14 cellular contexts compared by ENCODE assay signal in genomic region chr16:86059253-86060171, GRCh38.
DNase-seq lines count a peak whose midpoint lies in the region; ATAC-seq and TF ChIP-seq lines count a peak whose summit lies in the region.
"Had no signal": no experiment of that assay in that cellular context is flagged by ENCODE, and none has a peak within 500 bp of the region (broad histone marks: within the 10 kb centered on the region; RNA-seq: fewer than 3 reads in every experiment).

No MANE protein-coding gene starts in this region.

- dilution Hi-C loops in IMR-90 (cut with HindIII; ENCODE audit: low sequenced_read_pairs, unreplicated experiment), result no loop called here

- no peaks in the 10 kb centered on the region for H3K4me1 ChIP-seq in IMR-90 (ENCODE audit: control insufficient read depth, insufficient read depth, low read length)
- H3K4me1 ChIP-seq in esophagus muscularis mucosa, result peaks cover 15 to 48% (median 39%) of the 10 kb centered on the region in 4 donors

- no peak for TF ChIP-seq POLR2A in IMR-90 (IDR thresholded peaks at IDR 0.05; ENCODE audit: low read depth, low read length)
- TF ChIP-seq POLR2A in esophagus muscularis mucosa (IDR thresholded peaks at IDR 0.05; ENCODE audit: low read depth), result no peak

- H2BK5ac ChIP-seq in IMR-90 (ENCODE audit: low read depth, low read length, poor library complexity, severe bottlenecking), result no peak overlapping the region

- no peaks in the 10 kb centered on the region for H3K79me1 ChIP-seq in IMR-90 (ENCODE audit: low read depth in 1 of 2, low read length in 2 of 2)

- no peak overlapping the region for H2AK5ac ChIP-seq in IMR-90 (ENCODE audit: low read depth, low read length)

- no peak overlapping the region for H3K4ac ChIP-seq in IMR-90 (ENCODE audit: low read depth, low read length)

- H2AK9ac ChIP-seq in IMR-90 (replicated peaks; ENCODE audit: low read depth, low read length, poor library complexity), result no peak overlapping the region

- H4K8ac ChIP-seq in IMR-90 (ENCODE audit: low read depth in 2 of 2, low read length in 2 of 2), result no peak overlapping the region

- H3K27ac ChIP-seq in IMR-90 (ENCODE audit: insufficient read depth, low read length), result no peak overlapping the region
- peak overlapping the region; percentile 44 to 86 (median 70) for H3K27ac ChIP-seq in esophagus muscularis mucosa (replicated peaks in 1 of 4)
- H3K27ac ChIP-seq in brain microvascular endothelial cell, result no peak overlapping the region

- H2BK20ac ChIP-seq in IMR-90 (ENCODE audit: low read depth, low read length), result no peak overlapping the region

- TF ChIP-seq EP300 in esophagus muscularis mucosa (IDR thresholded peaks at IDR 0.05), result no peak

- H3K14ac ChIP-seq in IMR-90 (replicated peaks; ENCODE audit: low read depth, low read length), result no peak overlapping the region

- POLR2A ChIA-PET in IMR-90 (lab: Charles Lee; ENCODE audit: unreplicated experiment), result no interaction called here

- no peak overlapping the region for H3K23ac ChIP-seq in IMR-90 (ENCODE audit: low read depth, low read length)

- H4K5ac ChIP-seq in IMR-90 (ENCODE audit: low read depth, low read length), result no peak overlapping the region

- ATAC-seq in IMR-90 (ENCODE audit: low read depth), result peak; percentile 88
- ATAC-seq in left lobe of liver, result peak; percentile 53
- peak; percentile 97 for ATAC-seq in sciatic nerve

- CTCF ChIA-PET in IMR-90 (lab: Yijun Ruan, JAX), result no interaction called here

- no TSS peak for BruUV-seq in IMR-90 (replicated peaks; lab: Mats Ljungman, UMichigan)

- in situ Hi-C loops in IMR-90 (cut with MboI; ENCODE audit: low sequenced_read_pairs) (no loop called here), brain microvascular endothelial cell (cut with HindIII; ENCODE audit: low pct_ligation_motif_present, low sequenced_read_pairs) (no loop called here)

- peaks cover 52% of the 10 kb centered on the region for H3K27me3 ChIP-seq in IMR-90 (ENCODE audit: control insufficient read depth, insufficient read depth, low read length)
- H3K27me3 ChIP-seq in esophagus muscularis mucosa, result no peaks in the 10 kb centered on the region
- H3K27me3 ChIP-seq in brain microvascular endothelial cell (replicated peaks), result peaks cover 12% of the 10 kb centered on the region

- H2AFZ ChIP-seq in IMR-90 (replicated peaks; ENCODE audit: low read length, poor library complexity), result no peak overlapping the region

- no peak overlapping the region for H3K18ac ChIP-seq in IMR-90 (ENCODE audit: low read depth, low read length)

- H3K4me2 ChIP-seq in IMR-90 (ENCODE audit: low read depth, low read length), result no peak overlapping the region

- intact Hi-C loops in IMR-90 (cut with micrococcal nuclease), result no loop called here
- intact Hi-C loops in esophagus muscularis mucosa (cut with DNase I), result no loop called here
- intact Hi-C loops in sciatic nerve (cut with DNase I), result no loop called here

- DNase-seq in IMR-90 (peak; percentile 11), esophagus muscularis mucosa (ENCODE audit: extremely low spot score) (no peak), left lobe of liver (ENCODE audit: low spot score) (no peak), sciatic nerve (ENCODE audit: low spot score) (peak; percentile 90), 8988T (no peak), NCI-H1105 treated with DMSO at 0.1 percent for 48 hours (lab: John Stamatoyannopoulos, UW) (no peak), brain microvascular endothelial cell (no peak), DMS 273 treated with DMSO at 0.1 percent for 48 hours (lab: John Stamatoyannopoulos, UW) (no peak)
- DNase-seq: ACHN; activated naive CD8-positive, alpha-beta T cell treated with anti-CD3 and anti-CD28 coated beads for 36 hours; activated T-cell treated with anti-CD3 and anti-CD28 coated beads for 4 hours; cortex of kidney; NCI-H2081 treated with DMSO at 0.1 percent for 48 hours; stimulated activated CD8-positive, alpha-beta memory T cell treated with anti-CD3 and anti-CD28 coated beads, Interleukin-4, amount 100 ng/mL, for 48 hours had no signal

- H3K9me3 ChIP-seq in IMR-90 (ENCODE audit: control insufficient read depth, insufficient read depth, low read length), result 0 out of 2 replicates have a peak, but pooled peaks cover 2% of the 10 kb centered on the region
- H3K9me3 ChIP-seq in esophagus muscularis mucosa, result no peaks in the 10 kb centered on the region

- H4K20me1 ChIP-seq in IMR-90 (ENCODE audit: insufficient read depth, low read length), result no peaks in the 10 kb centered on the region

- no peak overlapping the region for H2BK15ac ChIP-seq in IMR-90 (ENCODE audit: low read depth, low read length)

- H3K9ac ChIP-seq in IMR-90 (ENCODE audit: low read depth, low read length), result no peak overlapping the region

- H3K9me1 ChIP-seq in IMR-90 (ENCODE audit: insufficient read depth, low read length), result no peaks in the 10 kb centered on the region

- H3K36me3 ChIP-seq in IMR-90 (ENCODE audit: control insufficient read depth, insufficient read depth, low read length) (no peaks in the 10 kb centered on the region), esophagus muscularis mucosa (no peaks in the 10 kb centered on the region), brain microvascular endothelial cell (replicated peaks) (no peaks in the 10 kb centered on the region)

- H2BK120ac ChIP-seq in IMR-90 (ENCODE audit: low read depth, low read length), result no peak overlapping the region

- no peak for TF ChIP-seq RAD21 in IMR-90 (IDR thresholded peaks at IDR 0.05; ENCODE audit: low read length)

- H3K4me3 ChIP-seq in IMR-90 (ENCODE audit: insufficient read depth, low read depth, low read length) (no peak overlapping the region), esophagus muscularis mucosa (no peak overlapping the region), brain microvascular endothelial cell (ENCODE audit: low read depth, low read length) (no peak overlapping the region)

- TF ChIP-seq CTCF in IMR-90 (conservative IDR thresholded peaks at IDR 0.05; ENCODE audit: low read depth, low read length) (no peak), esophagus muscularis mucosa (IDR thresholded peaks at IDR 0.05) (no peak), brain microvascular endothelial cell (IDR thresholded peaks at IDR 0.05; ENCODE audit: low read depth, low read length, missing control alignments) (no peak)

- no peak overlapping the region for H3K56ac ChIP-seq in IMR-90 (ENCODE audit: extremely low read depth, insufficient read depth, low read length)

- H4K91ac ChIP-seq in IMR-90 (ENCODE audit: insufficient read depth, low read depth, low read length), result no peak overlapping the region

- WGBS in IMR-90 (ENCODE audit: extremely low coverage in 2 of 2, insufficient read length in 1 of 2), 2 experiments, result 13% methylated on average over 6 of the region's 15 CpGs; no CpG with 5 or more reads in 1 of the 2 experiments
- WGBS in esophagus muscularis mucosa, result 10% methylated on average over 10 of the region's 15 CpGs

TF ChIP-seq in IMR-90, 13 proteins besides CTCF, POLR2A, EP300 and RAD21:
- TF ChIP-seq FOS (IDR thresholded peaks at IDR 0.05; ENCODE audit: low read depth, low read length), result no peak
- TF ChIP-seq, protein P1, sequence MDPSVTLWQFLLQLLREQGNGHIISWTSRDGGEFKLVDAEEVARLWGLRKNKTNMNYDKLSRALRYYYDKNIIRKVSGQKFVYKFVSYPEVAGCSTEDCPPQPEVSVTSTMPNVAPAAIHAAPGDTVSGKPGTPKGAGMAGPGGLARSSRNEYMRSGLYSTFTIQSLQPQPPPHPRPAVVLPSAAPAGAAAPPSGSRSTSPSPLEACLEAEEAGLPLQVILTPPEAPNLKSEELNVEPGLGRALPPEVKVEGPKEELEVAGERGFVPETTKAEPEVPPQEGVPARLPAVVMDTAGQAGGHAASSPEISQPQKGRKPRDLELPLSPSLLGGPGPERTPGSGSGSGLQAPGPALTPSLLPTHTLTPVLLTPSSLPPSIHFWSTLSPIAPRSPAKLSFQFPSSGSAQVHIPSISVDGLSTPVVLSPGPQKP (IDR thresholded peaks at IDR 0.05; ENCODE audit: borderline replicate concordance, low read depth, low read length), result no peak
- TF ChIP-seq MAZ (IDR thresholded peaks at IDR 0.05; ENCODE audit: borderline replicate concordance, low read depth, low read length), result no peak
- no peak for TF ChIP-seq USF2 (IDR thresholded peaks at IDR 0.05; ENCODE audit: low read depth, low read length)
- TF ChIP-seq MAFK (IDR thresholded peaks at IDR 0.05; ENCODE audit: low read depth, low read length), result no peak
- no peak for TF ChIP-seq RCOR1 (IDR thresholded peaks at IDR 0.05; ENCODE audit: insufficient replicate concordance, low read length)
- no peak for TF ChIP-seq SMC3 (IDR thresholded peaks at IDR 0.05; ENCODE audit: low read depth, low read length)
- no peak for TF ChIP-seq BHLHE40 (IDR thresholded peaks at IDR 0.05; ENCODE audit: low read depth, low read length)
- no peak for TF ChIP-seq CEBPB (IDR thresholded peaks at IDR 0.05; ENCODE audit: low read depth, low read length)
- no peak for TF ChIP-seq MXI1 (IDR thresholded peaks at IDR 0.05; ENCODE audit: borderline replicate concordance, low read depth, low read length)
- TF ChIP-seq RFX5 (IDR thresholded peaks at IDR 0.05; ENCODE audit: low read depth, low read length), result no peak
- no peak for TF ChIP-seq NFE2L2 (IDR thresholded peaks at IDR 0.05; ENCODE audit: low read depth, low read length)
- TF ChIP-seq CHD1 (IDR thresholded peaks at IDR 0.05; ENCODE audit: low read depth, low read length), result no peak
TF ChIP-seq in IMR-90: peak in this region for 0.

Comparison
In these comparisons a context has a peak if more than half of its experiments do, and no peak if none do; other contexts are left out.
1. DNase-seq: peak in IMR-90 (single experiment) and sciatic nerve (single experiment); none in esophagus muscularis mucosa (single experiment), left lobe of liver (single experiment), 8988T (single experiment), NCI-H1105 treated with DMSO at 0.1 percent for 48 hours (single experiment), brain microvascular endothelial cell (single experiment) and DMS 273 treated with DMSO at 0.1 percent for 48 hours (single experiment).
2. H3K27ac ChIP-seq: peak in esophagus muscularis mucosa (4 of 4); none in IMR-90 (single experiment) and brain microvascular endothelial cell (single experiment).
3. Peak in every context shown above with its lines, with median percentiles within 50 percentile points of each other: ATAC-seq.